Comparison of ENCODE assay signal across 10 cellular contexts in genomic region chr1:3902111-3902511, GRCh38. TPM values are rescaled to one million over a fixed set of nuclear protein-coding genes. Genes with fewer than 3 reads are reported as not detected.
DNase-seq lines count a peak whose midpoint lies in the region; TF ChIP-seq lines count a peak whose summit lies in the region.
"Had no signal": no experiment of that assay in that cellular context is flagged by ENCODE, and none has a peak within 500 bp of the region (broad histone marks: within the 10 kb centered on the region; RNA-seq: fewer than 3 reads in every experiment).

No MANE protein-coding gene starts in this region.

- TF ChIP-seq CTCF in OCI-LY1 (IDR thresholded peaks at IDR 0.05; ENCODE audit: low read length), result no peak
- no peak for TF ChIP-seq CTCF in chondrocyte (IDR thresholded peaks at IDR 0.05)
- TF ChIP-seq CTCF in ovary (IDR thresholded peaks at IDR 0.05), result no peak

- no peak for TF ChIP-seq EP300 in ovary (IDR thresholded peaks at IDR 0.05)

- H3K4me1 ChIP-seq in OCI-LY1 (ENCODE audit: insufficient read depth, low read length, severe bottlenecking) (peaks cover 69% of the 10 kb centered on the region), ovary (ENCODE audit: insufficient read depth) (peaks cover 4% of the 10 kb centered on the region)

- H3K27ac ChIP-seq in OCI-LY1 (ENCODE audit: low read depth, low read length, poor library complexity, severe bottlenecking), result peak overlapping the region; percentile 97
- no peak overlapping the region for H3K27ac ChIP-seq in ovary

- no peak overlapping the region for H2AFZ ChIP-seq in OCI-LY1 (ENCODE audit: low read length)

- H3K9me3 Mint-ChIP-seq in chondrocyte (ENCODE audit: low read depth), result peaks cover 14% of the 10 kb centered on the region

- no peak for TF ChIP-seq POLR2A in ovary (IDR thresholded peaks at IDR 0.05)

- H3K36me3 Mint-ChIP-seq in chondrocyte (ENCODE audit: low read depth), result no peaks in the 10 kb centered on the region

- peak; percentile 49 for DNase-seq in activated CD4-positive, alpha-beta T cell treated with anti-CD3 and anti-CD28 coated beads for 48 hours
- peak; percentile 68 for DNase-seq in chondrocyte (ENCODE audit: low spot score)
- DNase-seq in ovary, result peak in 4 of 5 donors; percentile 27 to 60 (median 54)
- DNase-seq in NOMO-1 treated with dmso at 0.1 percent for 144 hours (lab: John Stamatoyannopoulos, UW; ENCODE audit: unreplicated experiment), result no peak
- DNase-seq in SKM-1 (lab: John Stamatoyannopoulos, UW; ENCODE audit: unreplicated experiment), result no peak
- no peak for DNase-seq in HT-29 (ENCODE audit: low spot score)
- DNase-seq: kidney glomerular epithelial cell, NCI-H1930, substantia nigra had no signal

- H3K36me3 ChIP-seq in OCI-LY1 (ENCODE audit: insufficient read depth, low read length) (peaks cover 6% of the 10 kb centered on the region), ovary (no peaks in the 10 kb centered on the region)

- H3K4me1 Mint-ChIP-seq in chondrocyte (ENCODE audit: low read depth), result peaks cover 29% of the 10 kb centered on the region

- H3K27ac Mint-ChIP-seq in chondrocyte (ENCODE audit: unreplicated experiment), result no peak overlapping the region

- WGBS in ovary, 3 donors, result 93 to 94% (median 94%) methylated on average over 15 of the region's 15 CpGs

- peaks cover 18% of the 10 kb centered on the region for H3K79me2 ChIP-seq in OCI-LY1 (ENCODE audit: insufficient read depth, low read length)

- H3K9me3 ChIP-seq in OCI-LY1 (ENCODE audit: low read length), result 0 out of 2 replicates have a peak, but pooled peaks cover 3% of the 10 kb centered on the region
- H3K9me3 ChIP-seq in ovary, result no peaks in the 10 kb centered on the region

- no peaks in the 10 kb centered on the region for H4K20me1 ChIP-seq in OCI-LY1 (ENCODE audit: insufficient read depth, low read length)

- no peaks in the 10 kb centered on the region for H3K27me3 ChIP-seq in OCI-LY1 (ENCODE audit: insufficient read depth, low read length)
- no peaks in the 10 kb centered on the region for H3K27me3 ChIP-seq in ovary

- no peaks in the 10 kb centered on the region for H3K27me3 Mint-ChIP-seq in chondrocyte (ENCODE audit: low read depth)

- H3K4me3 ChIP-seq in OCI-LY1 (ENCODE audit: low read depth, low read length, poor library complexity, severe bottlenecking) (no peak overlapping the region), ovary (no peak overlapping the region)

- H3K4me2 ChIP-seq in OCI-LY1 (ENCODE audit: low read length), result no peak overlapping the region

- H3K9ac ChIP-seq in OCI-LY1 (ENCODE audit: low read length), result no peak overlapping the region

- no peak overlapping the region for H3K4me3 Mint-ChIP-seq in chondrocyte (ENCODE audit: unreplicated experiment)

- intact Hi-C loops in ovary (cut with DNase I), result no loop called here

- 0 out of 2 replicates have a peak, but pooled peaks cover 6% of the 10 kb centered on the region for H3F3A ChIP-seq in OCI-LY1 (ENCODE audit: insufficient read depth, low read length)

- H3K9me2 ChIP-seq in OCI-LY1 (ENCODE audit: low read depth, low read length), result no peaks in the 10 kb centered on the region

RNA-seq across cellular contexts. Expression of gene C1orf174, which starts 2.0 kb away (rescaled TPM):
- 25.0 to 25.7 TPM (median 25.3 TPM) in 3 replicates for total RNA-seq in chondrocyte
- 10 to 100 TPM; 12.9 to 23.9 (median 19.5) TPM for total RNA-seq in ovary
- polyA plus RNA-seq in ovary, result 10 to 100 TPM; 14.4 to 17.9 TPM
- total RNA-seq in HT-29 (2014; rRNA removed; shearing (Covaris generic)), result 26.4 and 30.8 TPM in 2 replicates

RNA-seq across cellular contexts. Expression of gene DFFB, which starts 44.8 kb away (rescaled TPM):
- total RNA-seq in chondrocyte (5.8 to 8.2 TPM (median 7.3 TPM) in 3 replicates), ovary (10 to 100 TPM in 4 of 7 donors, 1 to 10 TPM in 3; 7.6 to 12.8 (median 11.0) TPM)
- 1 to 10 TPM; 6.8 to 7.9 TPM for polyA plus RNA-seq in ovary
- 12.9 and 14.2 TPM in 2 replicates for total RNA-seq in HT-29 (2014; rRNA removed; shearing (Covaris generic))

RNA-seq across cellular contexts. Expression of gene CEP104, which starts 45.1 kb away (rescaled TPM):
- total RNA-seq in chondrocyte, result 37.4 to 40.6 TPM (median 37.6 TPM) in 3 replicates
- 10 to 100 TPM; 14.9 to 40.7 (median 37.6) TPM for total RNA-seq in ovary
- polyA plus RNA-seq in ovary, result 10 to 100 TPM in 1 of 2 donors, 1 to 10 TPM in 1; 7.9 to 39.0 TPM
- 22.7 and 31.3 TPM in 2 replicates for total RNA-seq in HT-29 (2014; rRNA removed; shearing (Covaris generic))

Comparison
In these comparisons a context has a peak if more than half of its experiments do, and no peak if none do; other contexts are left out.
1. DNase-seq: peak in activated CD4-positive, alpha-beta T cell treated with anti-CD3 and anti-CD28 coated beads for 48 hours (single experiment), chondrocyte (single experiment) and ovary (4 of 5); none in NOMO-1 treated with dmso at 0.1 percent for 144 hours (single experiment), SKM-1 (single experiment) and HT-29 (single experiment).